19 cellular contexts compared by ENCODE assay signal in genomic region chr11:19838994-19839768, GRCh38.
"Had no signal": no experiment of that assay in that cellular context is flagged by ENCODE, and none has a peak within 500 bp of the region (broad histone marks: within the 10 kb centered on the region; RNA-seq: fewer than 3 reads in every experiment).

No MANE protein-coding gene starts in this region.

- H3K27ac Mint-ChIP-seq: activated CD8-positive, alpha-beta memory T cell treated with anti-CD3 and anti-CD28 coated beads, Interleukin-2, amount 10 ng/mL, durations not matched to agents 7 days and 5 days; activated naive CD4-positive, alpha-beta T cell treated with anti-CD3 and anti-CD28 coated beads, Interleukin-2, amount 50 U/mL, for 24 hours; activated T-cell treated with anti-CD3 and anti-CD28 coated beads, Interleukin-2, amount 50 U/mL, for 24 hours; memory B cell; natural killer cell treated with Interleukin-12 subunit alpha and Interleukin-12 subunit beta and Interleukin-15 and Interleukin-18, amount 100 ng/mL, for 72 hours; stimulated activated effector memory CD8-positive, alpha-beta T cell treated with anti-CD3 and anti-CD28 coated beads, Interleukin-12 subunit alpha, Interleukin-12 subunit beta, amount 100 ng/mL, for 72 hours; T-helper 17 cell had no signal

- H3K36me3 ChIP-seq: vagina had no signal

- H3K4me1 ChIP-seq: esophagus squamous epithelium, vagina had no signal

- H3K27ac ChIP-seq: esophagus squamous epithelium, heart left ventricle, left ventricle myocardium inferior, skin epidermis, tibial artery, vagina had no signal

- H3K4me3 ChIP-seq: esophagus squamous epithelium, heart left ventricle, left ventricle myocardium inferior, skin epidermis, tibial artery, vagina had no signal

- H3K4me3 Mint-ChIP-seq: activated CD8-positive, alpha-beta memory T cell treated with anti-CD3 and anti-CD28 coated beads, Interleukin-2, amount 10 ng/mL, durations not matched to agents 7 days and 5 days; activated naive CD4-positive, alpha-beta T cell treated with anti-CD3 and anti-CD28 coated beads, Interleukin-2, amount 50 U/mL, for 24 hours; activated T-cell treated with anti-CD3 and anti-CD28 coated beads, Interleukin-2, amount 50 U/mL, for 24 hours; memory B cell; natural killer cell treated with Interleukin-12 subunit alpha and Interleukin-12 subunit beta and Interleukin-15 and Interleukin-18, amount 100 ng/mL, for 72 hours; stimulated activated effector memory CD8-positive, alpha-beta T cell treated with anti-CD3 and anti-CD28 coated beads, Interleukin-12 subunit alpha, Interleukin-12 subunit beta, amount 100 ng/mL, for 72 hours; T-helper 17 cell had no signal

- H3K9me3 ChIP-seq: esophagus squamous epithelium, heart left ventricle, left ventricle myocardium inferior, tibial artery, vagina had no signal

- H3K36me3 Mint-ChIP-seq: activated CD8-positive, alpha-beta memory T cell treated with anti-CD3 and anti-CD28 coated beads, Interleukin-2, amount 10 ng/mL, durations not matched to agents 7 days and 5 days; activated naive CD4-positive, alpha-beta T cell treated with anti-CD3 and anti-CD28 coated beads, Interleukin-2, amount 50 U/mL, for 24 hours; natural killer cell treated with Interleukin-12 subunit alpha and Interleukin-12 subunit beta and Interleukin-15 and Interleukin-18, amount 100 ng/mL, for 72 hours; stimulated activated effector memory CD8-positive, alpha-beta T cell treated with anti-CD3 and anti-CD28 coated beads, Interleukin-12 subunit alpha, Interleukin-12 subunit beta, amount 100 ng/mL, for 72 hours had no signal

- ATAC-seq: activated CD8-positive, alpha-beta memory T cell treated with anti-CD3 and anti-CD28 coated beads, Interleukin-2, amount 10 ng/mL, durations not matched to agents 7 days and 5 days; heart left ventricle; natural killer cell treated with Interleukin-12 subunit alpha and Interleukin-12 subunit beta and Interleukin-15 and Interleukin-18, amount 100 ng/mL, for 72 hours; stimulated activated effector memory CD8-positive, alpha-beta T cell treated with anti-CD3 and anti-CD28 coated beads, Interleukin-12 subunit alpha, Interleukin-12 subunit beta, amount 100 ng/mL, for 72 hours; T-helper 17 cell had no signal

- DNase-seq: activated CD4-positive, alpha-beta T cell treated with anti-CD3 and anti-CD28 coated beads, Interleukin-2, amount 50 U/mL, for 4 hours; activated CD4-positive, CD25-positive, alpha-beta regulatory T cell treated with anti-CD3 and anti-CD28 coated beads, Interleukin-2, amount 50 U/mL, for 72 hours; activated CD8-positive, alpha-beta memory T cell treated with anti-CD3 and anti-CD28 coated beads, Interleukin-2, amount 10 ng/mL, durations not matched to agents 7 days and 5 days; activated effector memory CD4-positive, alpha-beta T cell treated with Interleukin-2 at 50 U/mL for 16 hours; activated T-cell treated with anti-CD3 and anti-CD28 coated beads, Interleukin-2, amount 50 U/mL, for 24 hours; amygdala; esophagus squamous epithelium; foreskin melanocyte; heart left ventricle; left ventricle myocardium inferior; retina; T-helper 17 cell; tibial artery had no signal

- H3K27me3 Mint-ChIP-seq: activated naive CD4-positive, alpha-beta T cell treated with anti-CD3 and anti-CD28 coated beads, Interleukin-2, amount 50 U/mL, for 24 hours; activated T-cell treated with anti-CD3 and anti-CD28 coated beads, Interleukin-2, amount 50 U/mL, for 24 hours; T-helper 17 cell had no signal

- H3K4me1 Mint-ChIP-seq: activated naive CD4-positive, alpha-beta T cell treated with anti-CD3 and anti-CD28 coated beads, Interleukin-2, amount 50 U/mL, for 24 hours; memory B cell; stimulated activated effector memory CD8-positive, alpha-beta T cell treated with anti-CD3 and anti-CD28 coated beads, Interleukin-12 subunit alpha, Interleukin-12 subunit beta, amount 100 ng/mL, for 72 hours had no signal

- H3K27me3 ChIP-seq: esophagus squamous epithelium, heart left ventricle, tibial artery, vagina had no signal

- H3K9me3 Mint-ChIP-seq: activated naive CD4-positive, alpha-beta T cell treated with anti-CD3 and anti-CD28 coated beads, Interleukin-2, amount 50 U/mL, for 24 hours; activated T-cell treated with anti-CD3 and anti-CD28 coated beads, Interleukin-2, amount 50 U/mL, for 24 hours; natural killer cell treated with Interleukin-12 subunit alpha and Interleukin-12 subunit beta and Interleukin-15 and Interleukin-18, amount 100 ng/mL, for 72 hours; stimulated activated effector memory CD8-positive, alpha-beta T cell treated with anti-CD3 and anti-CD28 coated beads, Interleukin-12 subunit alpha, Interleukin-12 subunit beta, amount 100 ng/mL, for 72 hours had no signal
